Comparison of ENCODE assay signal across 8 cellular contexts in the genomic region with DNA sequence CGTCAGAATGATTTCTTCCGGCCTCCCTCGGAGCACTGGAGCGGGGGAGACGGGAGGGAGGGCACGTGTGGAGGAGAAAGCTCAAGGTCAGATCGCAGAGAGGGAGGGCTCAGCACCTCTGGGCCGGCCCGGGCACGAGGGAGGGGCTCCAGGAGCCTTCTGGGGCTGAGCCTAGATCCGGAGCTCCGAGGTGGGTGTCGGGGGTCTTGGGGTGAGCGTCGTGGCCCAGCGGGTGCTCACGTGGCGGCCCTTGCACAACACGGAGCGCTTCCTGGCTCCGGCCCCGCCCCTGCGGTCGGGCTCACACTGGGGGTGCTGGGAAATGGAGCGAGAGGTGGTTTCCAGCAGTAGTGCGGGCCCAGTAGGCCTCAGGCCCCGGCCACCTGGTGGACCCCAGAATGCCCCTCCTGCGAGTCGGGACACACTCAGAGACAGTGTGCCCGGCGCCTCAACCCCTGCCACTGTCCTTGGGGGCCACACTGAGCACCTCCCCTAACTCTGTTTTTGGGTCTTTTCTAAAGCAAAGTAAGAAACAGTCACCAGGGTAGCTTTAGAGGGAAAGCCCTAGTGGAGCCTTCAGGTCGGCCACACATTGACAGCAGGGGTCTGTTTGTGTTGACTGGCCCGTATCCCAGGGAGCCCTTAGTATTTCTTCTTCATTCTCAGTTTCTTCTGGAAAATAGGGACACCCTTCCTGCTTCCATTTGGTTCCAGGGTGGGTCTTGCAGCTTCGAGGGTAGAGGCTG. TPM values are rescaled to one million over a fixed set of nuclear protein-coding genes. Genes with fewer than 3 reads are reported as not detected.
DNase-seq lines count a peak whose midpoint lies in the region; ATAC-seq and TF ChIP-seq lines count a peak whose summit lies in the region.

No MANE protein-coding gene starts in this region.

- TF ChIP-seq CTCF in GM06990 (IDR thresholded peaks at IDR 0.05; ENCODE audit: insufficient read depth, low read length, poor library complexity, severe bottlenecking) = no peak
- no peak for TF ChIP-seq CTCF in activated B cell treated with CpG ODN at 0.5 μM for 24 hours (IDR thresholded peaks at IDR 0.05)

- peak overlapping the region; percentile 84 for H3K4me3 Mint-ChIP-seq in activated B cell treated with CpG ODN at 0.5 μM for 24 hours
- peak overlapping the region; percentile 80 for H3K4me3 Mint-ChIP-seq in central memory CD8-positive, alpha-beta T cell

- H3K36me3 ChIP-seq in GM06990 (ENCODE audit: control insufficient read depth, insufficient read depth, low read length) = peaks cover 33% of the 10 kb centered on the region

- no peak for TF ChIP-seq EP300 in Ishikawa (IDR thresholded peaks at IDR 0.05; ENCODE audit: borderline replicate concordance)

- H3K27me3 Mint-ChIP-seq in activated B cell treated with CpG ODN at 0.5 μM for 24 hours = no peaks in the 10 kb centered on the region
- no peaks in the 10 kb centered on the region for H3K27me3 Mint-ChIP-seq in central memory CD8-positive, alpha-beta T cell

- peak overlapping the region; percentile 81 for H3K4me3 ChIP-seq in GM06990 (replicated peaks; ENCODE audit: low read depth, low read length)

- DNase-seq in GM06990 (ENCODE audit: extremely low read depth, insufficient read length) (peak; percentile 90), activated B cell treated with CpG ODN at 0.5 μM for 24 hours (peak; percentile 66), left kidney (ENCODE audit: low read depth, low spot score) (peak; percentile 71), NCI-H2081 treated with DMSO at 0.1 percent for 48 hours (lab: John Stamatoyannopoulos, UW) (no peak)
- DNase-seq in central memory CD8-positive, alpha-beta T cell (ENCODE audit: low spot score in 2 of 2) = peak; percentile 52 to 63
- peak; percentile 72 for DNase-seq in stimulated activated CD4-positive, alpha-beta T cell treated with anti-CD3 and anti-CD28 coated beads, Interleukin-2, amount 100 ng/mL, for 4 hours (ENCODE audit: low read depth)

- CTCF ChIA-PET in activated B cell treated with CpG ODN at 0.5 μM for 24 hours (lab: Charles Lee) = interaction anchor here (0.7 to 1.3 kb wide), 3 partner anchors 27 to 152 kb away, joined by 3 to 4 read pairs (median 3); no protein-coding TSS in a partner anchor

- H3K36me3 Mint-ChIP-seq in activated B cell treated with CpG ODN at 0.5 μM for 24 hours (ENCODE audit: low read depth) = peaks cover 44% of the 10 kb centered on the region
- peaks cover 24% of the 10 kb centered on the region for H3K36me3 Mint-ChIP-seq in central memory CD8-positive, alpha-beta T cell (ENCODE audit: insufficient read depth)

- peak overlapping the region; percentile 90 for H3K27ac Mint-ChIP-seq in activated B cell treated with CpG ODN at 0.5 μM for 24 hours
- peak overlapping the region; percentile 91 for H3K27ac Mint-ChIP-seq in central memory CD8-positive, alpha-beta T cell (ENCODE audit: low read depth)

- POLR2A ChIA-PET in activated B cell treated with CpG ODN at 0.5 μM for 24 hours (lab: Charles Lee) = interaction anchor here (0.6 to 4.8 kb wide), 17 partner anchors 10 to 1045 kb away, joined by 3 to 37 read pairs (median 5); a partner anchor contains a TSS

- TF ChIP-seq RAD21 in Ishikawa (IDR thresholded peaks at IDR 0.05; ENCODE audit: low read depth) = no peak

- ATAC-seq in GM21576 (IDR thresholded peaks at IDR 0.05; ENCODE audit: unreplicated experiment) (peak; percentile 76), activated B cell treated with CpG ODN at 0.5 μM for 24 hours (ENCODE audit: low read depth) (peak; percentile 59)
- peak; percentile 73 for ATAC-seq in central memory CD8-positive, alpha-beta T cell (replicated peaks; ENCODE audit: extremely low read depth, poor library complexity, severe bottlenecking)

- H3K9me3 Mint-ChIP-seq in activated B cell treated with CpG ODN at 0.5 μM for 24 hours = no peaks in the 10 kb centered on the region
- H3K9me3 Mint-ChIP-seq in central memory CD8-positive, alpha-beta T cell = no peaks in the 10 kb centered on the region

- peaks cover 25% of the 10 kb centered on the region for H3K4me1 Mint-ChIP-seq in activated B cell treated with CpG ODN at 0.5 μM for 24 hours
- H3K4me1 Mint-ChIP-seq in central memory CD8-positive, alpha-beta T cell = peaks cover 36% of the 10 kb centered on the region

- intact Hi-C loops in activated B cell treated with CpG ODN at 0.5 μM for 24 hours (cut with micrococcal nuclease) = loop anchor here (1.0 to 10.0 kb wide), 14 partner anchors 17 to 1473 kb away; a partner anchor contains a TSS

- H3K27me3 ChIP-seq in GM06990 (replicated peaks; ENCODE audit: control insufficient read depth, insufficient read depth, low read length) = no peaks in the 10 kb centered on the region

TF ChIP-seq in Ishikawa, 13 proteins besides CTCF, POLR2A, EP300 and RAD21:
- TF ChIP-seq ZBTB7A (IDR thresholded peaks at IDR 0.05; ENCODE audit: low read depth) = peak; percentile 90; the same call in 1 of the 2 replicates
- TF ChIP-seq, protein P1, sequence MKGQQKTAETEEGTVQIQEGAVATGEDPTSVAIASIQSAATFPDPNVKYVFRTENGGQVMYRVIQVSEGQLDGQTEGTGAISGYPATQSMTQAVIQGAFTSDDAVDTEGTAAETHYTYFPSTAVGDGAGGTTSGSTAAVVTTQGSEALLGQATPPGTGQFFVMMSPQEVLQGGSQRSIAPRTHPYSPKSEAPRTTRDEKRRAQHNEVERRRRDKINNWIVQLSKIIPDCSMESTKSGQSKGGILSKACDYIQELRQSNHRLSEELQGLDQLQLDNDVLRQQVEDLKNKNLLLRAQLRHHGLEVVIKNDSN (IDR thresholded peaks at IDR 0.05) = peak; percentile 82
- TF ChIP-seq, protein P2, sequence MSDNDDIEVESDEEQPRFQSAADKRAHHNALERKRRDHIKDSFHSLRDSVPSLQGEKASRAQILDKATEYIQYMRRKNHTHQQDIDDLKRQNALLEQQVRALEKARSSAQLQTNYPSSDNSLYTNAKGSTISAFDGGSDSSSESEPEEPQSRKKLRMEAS (IDR thresholded peaks at IDR 0.05) = peak; percentile 96
- TF ChIP-seq CEBPB (IDR thresholded peaks at IDR 0.05) = peak; percentile 90
- 0 out of 2 replicates have a peak, but pooled peaks have one; percentile 1 for TF ChIP-seq TAF1 (IDR thresholded peaks at IDR 0.05; ENCODE audit: low read depth)
- TF ChIP-seq, protein P3, sequence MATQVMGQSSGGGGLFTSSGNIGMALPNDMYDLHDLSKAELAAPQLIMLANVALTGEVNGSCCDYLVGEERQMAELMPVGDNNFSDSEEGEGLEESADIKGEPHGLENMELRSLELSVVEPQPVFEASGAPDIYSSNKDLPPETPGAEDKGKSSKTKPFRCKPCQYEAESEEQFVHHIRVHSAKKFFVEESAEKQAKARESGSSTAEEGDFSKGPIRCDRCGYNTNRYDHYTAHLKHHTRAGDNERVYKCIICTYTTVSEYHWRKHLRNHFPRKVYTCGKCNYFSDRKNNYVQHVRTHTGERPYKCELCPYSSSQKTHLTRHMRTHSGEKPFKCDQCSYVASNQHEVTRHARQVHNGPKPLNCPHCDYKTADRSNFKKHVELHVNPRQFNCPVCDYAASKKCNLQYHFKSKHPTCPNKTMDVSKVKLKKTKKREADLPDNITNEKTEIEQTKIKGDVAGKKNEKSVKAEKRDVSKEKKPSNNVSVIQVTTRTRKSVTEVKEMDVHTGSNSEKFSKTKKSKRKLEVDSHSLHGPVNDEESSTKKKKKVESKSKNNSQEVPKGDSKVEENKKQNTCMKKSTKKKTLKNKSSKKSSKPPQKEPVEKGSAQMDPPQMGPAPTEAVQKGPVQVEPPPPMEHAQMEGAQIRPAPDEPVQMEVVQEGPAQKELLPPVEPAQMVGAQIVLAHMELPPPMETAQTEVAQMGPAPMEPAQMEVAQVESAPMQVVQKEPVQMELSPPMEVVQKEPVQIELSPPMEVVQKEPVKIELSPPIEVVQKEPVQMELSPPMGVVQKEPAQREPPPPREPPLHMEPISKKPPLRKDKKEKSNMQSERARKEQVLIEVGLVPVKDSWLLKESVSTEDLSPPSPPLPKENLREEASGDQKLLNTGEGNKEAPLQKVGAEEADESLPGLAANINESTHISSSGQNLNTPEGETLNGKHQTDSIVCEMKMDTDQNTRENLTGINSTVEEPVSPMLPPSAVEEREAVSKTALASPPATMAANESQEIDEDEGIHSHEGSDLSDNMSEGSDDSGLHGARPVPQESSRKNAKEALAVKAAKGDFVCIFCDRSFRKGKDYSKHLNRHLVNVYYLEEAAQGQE (IDR thresholded peaks at IDR 0.05; ENCODE audit: low read depth) = no peak
TF ChIP-seq in Ishikawa: peak in this region for 5.

RNA-seq across cellular contexts. Expression of a gene that starts 0.8 kb away (rescaled TPM):
- 68.2 and 72.5 TPM in 2 replicates for total RNA-seq in activated B cell treated with CpG ODN at 0.5 μM for 24 hours
